Comparison of ENCODE assay signal across 19 cellular contexts in the genomic region with DNA sequence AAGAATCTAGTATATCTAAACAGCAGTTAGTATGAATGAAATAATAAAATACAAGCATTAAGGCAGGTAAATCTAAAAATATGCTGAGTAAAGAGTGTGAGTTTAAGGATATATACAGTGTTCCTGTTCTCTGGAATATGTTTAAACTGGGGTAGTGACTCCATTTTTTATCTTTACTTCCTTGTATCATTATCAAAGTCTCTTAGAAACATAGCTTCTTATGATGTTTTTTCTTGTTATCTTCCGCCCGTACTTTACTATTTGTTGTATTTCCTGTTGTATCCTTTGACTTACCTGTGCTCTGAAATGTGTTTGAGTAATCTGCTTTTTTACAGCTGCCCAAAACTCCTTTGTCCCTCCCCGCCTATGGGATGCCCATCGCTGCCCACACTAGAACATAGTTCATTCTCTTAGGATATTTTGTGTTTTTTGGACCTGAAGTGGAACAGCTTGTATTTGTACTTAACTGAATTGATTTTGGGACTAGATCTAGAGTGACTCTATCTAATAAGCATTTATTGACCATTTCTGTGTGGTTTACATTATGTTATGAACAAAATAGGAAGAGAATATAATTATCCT.
DNase-seq lines count a peak whose midpoint lies in the region; ATAC-seq, FAIRE-seq and TF ChIP-seq lines count a peak whose summit lies in the region.
"Had no signal": no experiment of that assay in that cellular context is flagged by ENCODE, and none has a peak within 500 bp of the region (broad histone marks: within the 10 kb centered on the region; RNA-seq: fewer than 3 reads in every experiment).

No MANE protein-coding gene starts in this region.

- intact Hi-C loops in right lobe of liver (cut with DNase I) (no loop called here), HepG2 (cut with micrococcal nuclease; ENCODE audit: unreplicated experiment) (no loop called here)

- H3K79me2 ChIP-seq in HepG2 (ENCODE audit: insufficient read depth, low read length) (no peaks in the 10 kb centered on the region), smooth muscle cell (ENCODE audit: low read depth) (peaks cover 4% of the 10 kb centered on the region)

- CTCF ChIA-PET in HepG2 (lab: Yijun Ruan, JAX; ENCODE audit: low intra/inter-chr PET ratio, low total read pairs): no interaction called here
- CTCF ChIA-PET in WTC11 (lab: Charles Lee): interaction anchor here (1.7 to 3.1 kb wide), 2 partner anchors 16 to 80 kb away, joined by 8 to 18 read pairs; no protein-coding TSS in a partner anchor

- no TSS peak for BruUV-seq in HepG2 (replicated peaks; lab: Mats Ljungman, UMichigan)

- TF ChIP-seq RAD21 in HepG2 (CRISPR knock-in tag; IDR thresholded peaks at IDR 0.05): no peak

- H4K20me1 ChIP-seq in HepG2 (ENCODE audit: insufficient read depth, low read length) (no peaks in the 10 kb centered on the region), smooth muscle cell (ENCODE audit: low read depth) (peaks cover 4% of the 10 kb centered on the region)

- no peak overlapping the region for H3K4me3 Mint-ChIP-seq in WTC11
- H3K4me3 Mint-ChIP-seq in memory B cell: no peak overlapping the region
- H3K4me3 Mint-ChIP-seq: CD8-positive, alpha-beta memory T cell; HFFc6 had no signal

- H3K9me3 ChIP-seq in right lobe of liver (no peaks in the 10 kb centered on the region), HepG2 (ENCODE audit: low read length) (no peaks in the 10 kb centered on the region), smooth muscle cell (replicated peaks; ENCODE audit: low read depth) (no peaks in the 10 kb centered on the region)

- no peaks in the 10 kb centered on the region for H3K4me1 ChIP-seq in right lobe of liver
- peaks cover 16% of the 10 kb centered on the region for H3K4me1 ChIP-seq in HepG2 (ENCODE audit: insufficient read depth, low read length)
- H3K4me1 ChIP-seq in smooth muscle cell (ENCODE audit: low read depth): no peaks in the 10 kb centered on the region

- H3K4me3 ChIP-seq in right lobe of liver (no peak overlapping the region), HepG2 (replicated peaks in 1 of 3; ENCODE audit: insufficient read depth in 1 of 3, low read depth in 2 of 3, low read length in 3 of 3) (no peak overlapping the region), smooth muscle cell (no peak overlapping the region)

- in situ Hi-C loops in HepG2 (cut with HindIII; ENCODE audit: extremely low pct_ligation_motif_present, low pct_unique_long_range_greater_than_20kb): no loop called here

- H3K27ac Mint-ChIP-seq in WTC11: peak overlapping the region; percentile 75
- H3K27ac Mint-ChIP-seq in memory B cell: peak overlapping the region; percentile 1
- H3K27ac Mint-ChIP-seq: HFFc6 had no signal

- no peaks in the 10 kb centered on the region for H3K9me3 Mint-ChIP-seq in WTC11
- no peaks in the 10 kb centered on the region for H3K9me3 Mint-ChIP-seq in memory B cell
- H3K9me3 Mint-ChIP-seq: CD8-positive, alpha-beta memory T cell; HFFc6 had no signal

- H3F3A ChIP-seq in smooth muscle cell (ENCODE audit: low read depth): no peaks in the 10 kb centered on the region

- 64% methylated on average over 4 of the region's 4 CpGs for WGBS in right lobe of liver (ENCODE audit: insufficient coverage, low coverage, low lambda C conversion rate, missing lambda C conversion rate)
- WGBS in HepG2 (ENCODE audit: low lambda C conversion rate): 99% methylated on average over 4 of the region's 4 CpGs
- 96% methylated on average over 4 of the region's 4 CpGs for WGBS in smooth muscle cell (ENCODE audit: low lambda C conversion rate)

- H3K4me1 Mint-ChIP-seq in WTC11 (no peaks in the 10 kb centered on the region), memory B cell (no peaks in the 10 kb centered on the region)

- DNase-seq in right lobe of liver: no peak
- DNase-seq in HepG2 (ENCODE audit: low spot score): no peak
- no peak for DNase-seq in WTC11 (ENCODE audit: low spot score)
- no peak for DNase-seq in memory B cell (ENCODE audit: low spot score in 2 of 2)
- no peak for DNase-seq in nucleus accumbens (lab: John Stamatoyannopoulos, UW)
- DNase-seq in smooth muscle cell (lab: John Stamatoyannopoulos, UW; ENCODE audit: unreplicated experiment): no peak
- DNase-seq: CD8-positive, alpha-beta memory T cell; DMS79 treated with DMSO at 0.1 percent for 48 hours; H7; HFFc6; NCI-H1417; NCI-H187; NCI-H345; NCI-H524 treated with DMSO at 0.1 percent for 48 hours; RPMI8226; SHP77 treated with DMSO at 0.1 percent for 48 hours had no signal

- no peak overlapping the region for H3K4me2 ChIP-seq in HepG2 (ENCODE audit: low read depth, low read length)
- no peak overlapping the region for H3K4me2 ChIP-seq in smooth muscle cell
- H3K4me2 ChIP-seq: KMS-11 had no signal

- H3K27me3 Mint-ChIP-seq in WTC11 (ENCODE audit: low read depth): no peaks in the 10 kb centered on the region
- no peaks in the 10 kb centered on the region for H3K27me3 Mint-ChIP-seq in memory B cell
- H3K27me3 Mint-ChIP-seq: CD8-positive, alpha-beta memory T cell had no signal

- TF ChIP-seq EP300 in HepG2 (IDR thresholded peaks at IDR 0.05; ENCODE audit: low read depth in 2 of 2, low read length in 2 of 2): no peak
- no peak for TF ChIP-seq EP300 in HepG2 (CRISPR knock-in tag; IDR thresholded peaks at IDR 0.05; ENCODE audit: borderline replicate concordance)

- no peaks in the 10 kb centered on the region for H3K27me3 ChIP-seq in right lobe of liver
- no peaks in the 10 kb centered on the region for H3K27me3 ChIP-seq in HepG2 (ENCODE audit: control insufficient read depth in 1 of 2, insufficient read depth in 2 of 2, low read length in 2 of 2)
- no peaks in the 10 kb centered on the region for H3K27me3 ChIP-seq in smooth muscle cell (ENCODE audit: low read depth)

- H3K36me3 Mint-ChIP-seq in WTC11 (no peaks in the 10 kb centered on the region), memory B cell (peaks cover 11% of the 10 kb centered on the region)

- TF ChIP-seq POLR2A in right lobe of liver (IDR thresholded peaks at IDR 0.05) (no peak), HepG2 (IDR thresholded peaks at IDR 0.05; ENCODE audit: insufficient read depth in 1 of 2, low read depth in 2 of 2, low read length in 2 of 2) (no peak)

- POLR2A ChIA-PET in HepG2 (lab: Yijun Ruan, JAX) (no interaction called here), WTC11 (lab: Charles Lee) (no interaction called here)

- H3K9ac ChIP-seq in HepG2 (ENCODE audit: insufficient read depth, low read depth, low read length): no peak overlapping the region
- H3K9ac ChIP-seq in smooth muscle cell (ENCODE audit: low read depth): no peak overlapping the region
- H3K9ac ChIP-seq: KMS-11 had no signal

- H3K27ac ChIP-seq in right lobe of liver: no peak overlapping the region
- no peak overlapping the region for H3K27ac ChIP-seq in HepG2 (ENCODE audit: extremely low read length, insufficient read depth, low read length)
- H3K27ac ChIP-seq in smooth muscle cell (ENCODE audit: low read depth): no peak overlapping the region
- H3K27ac ChIP-seq: KMS-11 had no signal

- no peak for FAIRE-seq in HepG2 (lab: Jason Lieb, UNC)

- ATAC-seq in right lobe of liver (peak in 3 of 4 donors; percentile 25 to 67 (median 27)), HepG2 (no peak), WTC11 (no peak), memory B cell (ENCODE audit: low read depth) (no peak), GM18858 (IDR thresholded peaks at IDR 0.05; ENCODE audit: unreplicated experiment) (no peak), HG02588 (IDR thresholded peaks at IDR 0.05; ENCODE audit: unreplicated experiment) (no peak)

- TF ChIP-seq CTCF in right lobe of liver (IDR thresholded peaks at IDR 0.05) (no peak), HepG2 (CRISPR knock-in tag; IDR thresholded peaks at IDR 0.05) (no peak), WTC11 (IDR thresholded peaks at IDR 0.05) (no peak), smooth muscle cell (IDR thresholded peaks at IDR 0.05; ENCODE audit: borderline replicate concordance, insufficient read depth, poor library complexity, severe bottlenecking) (no peak)

- H2AFZ ChIP-seq in HepG2 (ENCODE audit: low read length) (no peak overlapping the region), smooth muscle cell (ENCODE audit: low read depth) (no peak overlapping the region)

- H3K36me3 ChIP-seq in right lobe of liver (no peaks in the 10 kb centered on the region), HepG2 (replicated peaks in 1 of 2; ENCODE audit: control insufficient read depth in 1 of 2, insufficient read depth in 2 of 2, low read length in 2 of 2) (peaks cover 1 to 7% of the 10 kb centered on the region in 2 experiments; a peak in 3 of 5 replicates), smooth muscle cell (ENCODE audit: low read depth) (no peaks in the 10 kb centered on the region)

TF ChIP-seq in HepG2, 621 proteins besides CTCF, POLR2A, EP300 and RAD21 (continues in another document):
- TF ChIP-seq, protein P1, sequence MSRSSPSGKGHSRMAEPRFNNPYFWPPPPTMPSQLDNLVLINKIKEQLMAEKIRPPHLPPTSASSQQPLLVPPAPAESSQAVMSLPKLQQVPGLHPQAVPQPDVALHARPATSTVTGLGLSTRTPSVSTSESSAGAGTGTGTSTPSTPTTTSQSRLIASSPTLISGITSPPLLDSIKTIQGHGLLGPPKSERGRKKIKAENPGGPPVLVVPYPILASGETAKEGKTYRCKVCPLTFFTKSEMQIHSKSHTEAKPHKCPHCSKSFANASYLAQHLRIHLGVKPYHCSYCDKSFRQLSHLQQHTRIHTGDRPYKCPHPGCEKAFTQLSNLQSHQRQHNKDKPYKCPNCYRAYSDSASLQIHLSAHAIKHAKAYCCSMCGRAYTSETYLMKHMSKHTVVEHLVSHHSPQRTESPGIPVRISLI (CRISPR knock-in tag; IDR thresholded peaks at IDR 0.05; ENCODE audit: borderline replicate concordance): no peak
- TF ChIP-seq TAF15 (IDR thresholded peaks at IDR 0.05; ENCODE audit: low read depth, low read length, poor library complexity, severe bottlenecking): no peak

TF ChIP-seq in WTC11, 78 proteins besides CTCF, POLR2A, EP300 and RAD21 (continues in another document):
- TF ChIP-seq, protein P2, sequence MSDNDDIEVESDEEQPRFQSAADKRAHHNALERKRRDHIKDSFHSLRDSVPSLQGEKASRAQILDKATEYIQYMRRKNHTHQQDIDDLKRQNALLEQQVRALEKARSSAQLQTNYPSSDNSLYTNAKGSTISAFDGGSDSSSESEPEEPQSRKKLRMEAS (CRISPR knock-in tag; IDR thresholded peaks at IDR 0.05): no peak
- TF ChIP-seq ZNF219 (CRISPR knock-in tag; IDR thresholded peaks at IDR 0.05; ENCODE audit: borderline replicate concordance): no peak

Comparison
In these comparisons a context has a peak if more than half of its experiments do, and no peak if none do; other contexts are left out.
1. ATAC-seq: peak in right lobe of liver (3 of 4); none in HepG2 (single experiment), WTC11 (single experiment), memory B cell (single experiment), GM18858 (single experiment) and HG02588 (single experiment).